15 cellular contexts compared by ENCODE assay signal in genomic region chr4:7806724-7807123, GRCh38.
DNase-seq lines count a peak whose midpoint lies in the region; ATAC-seq and TF ChIP-seq lines count a peak whose summit lies in the region.
"Had no signal": no experiment of that assay in that cellular context is flagged by ENCODE, and none has a peak within 500 bp of the region (broad histone marks: within the 10 kb centered on the region; RNA-seq: fewer than 3 reads in every experiment).

No MANE protein-coding gene starts in this region.

- H3K4me1 ChIP-seq in muscle layer of duodenum (ENCODE audit: control insufficient read depth in 1 of 2, insufficient read depth in 2 of 2, low read length in 2 of 2): peaks cover 0 to 54% of the 10 kb centered on the region in 2 donors

- peaks cover 12% of the 10 kb centered on the region for H3K36me3 Mint-ChIP-seq in glutamatergic neuron (ENCODE audit: unreplicated experiment)
- peaks cover 7% of the 10 kb centered on the region for H3K36me3 Mint-ChIP-seq in activated CD8-positive, alpha-beta T cell treated with anti-CD3 and anti-CD28 coated beads for 36 hours (ENCODE audit: low read depth)
- H3K36me3 Mint-ChIP-seq in stimulated activated effector memory CD8-positive, alpha-beta T cell treated with anti-CD3 and anti-CD28 coated beads, Interleukin-12 subunit alpha, Interleukin-12 subunit beta, amount 100 ng/mL, for 72 hours: peaks cover 34% of the 10 kb centered on the region

- POLR2A ChIA-PET in activated CD8-positive, alpha-beta T cell treated with anti-CD3 and anti-CD28 coated beads for 36 hours (lab: Charles Lee): interaction anchor here (1.2 to 1.3 kb wide), 2 partner anchors 44 to 53 kb away, joined by 3 read pairs; no protein-coding TSS in a partner anchor

- H3K27ac Mint-ChIP-seq in glutamatergic neuron (ENCODE audit: unreplicated experiment): peak overlapping the region; percentile 88
- no peak overlapping the region for H3K27ac Mint-ChIP-seq in activated CD8-positive, alpha-beta T cell treated with anti-CD3 and anti-CD28 coated beads for 36 hours
- H3K27ac Mint-ChIP-seq in stimulated activated effector memory CD8-positive, alpha-beta T cell treated with anti-CD3 and anti-CD28 coated beads, Interleukin-12 subunit alpha, Interleukin-12 subunit beta, amount 100 ng/mL, for 72 hours: no peak overlapping the region
- H3K27ac Mint-ChIP-seq: activated naive CD8-positive, alpha-beta T cell treated with anti-CD3 and anti-CD28 coated beads for 36 hours; CD8-positive, alpha-beta T cell; T-helper 1 cell treated with Interleukin-12 subunit alpha and Interleukin-12 subunit beta and Interleukin-4 antibody, amounts not matched to agents 30 μg/mL and 1 μg/mL, for 36 hours had no signal

- no peaks in the 10 kb centered on the region for H3K27me3 ChIP-seq in muscle layer of duodenum (ENCODE audit: low read depth, low read length)
- H3K27me3 ChIP-seq: MG63 had no signal

- H3K36me3 ChIP-seq in muscle layer of duodenum (ENCODE audit: control insufficient read depth in 1 of 2, insufficient read depth in 2 of 2, low read length in 2 of 2): peaks cover 0 to 3% of the 10 kb centered on the region in 2 donors

- peaks cover 51% of the 10 kb centered on the region for H3K27me3 Mint-ChIP-seq in glutamatergic neuron (ENCODE audit: unreplicated experiment)
- no peaks in the 10 kb centered on the region for H3K27me3 Mint-ChIP-seq in activated CD8-positive, alpha-beta T cell treated with anti-CD3 and anti-CD28 coated beads for 36 hours
- H3K27me3 Mint-ChIP-seq: activated naive CD8-positive, alpha-beta T cell treated with anti-CD3 and anti-CD28 coated beads for 36 hours had no signal

- no peak for ATAC-seq in activated CD8-positive, alpha-beta T cell treated with anti-CD3 and anti-CD28 coated beads for 36 hours
- ATAC-seq in HG03432 (IDR thresholded peaks at IDR 0.05; ENCODE audit: unreplicated experiment) (no peak), HG03025 (IDR thresholded peaks at IDR 0.05; ENCODE audit: low FRiP score, unreplicated experiment) (no peak)
- no peak for ATAC-seq in stimulated activated effector memory CD8-positive, alpha-beta T cell treated with anti-CD3 and anti-CD28 coated beads, Interleukin-12 subunit alpha, Interleukin-12 subunit beta, amount 100 ng/mL, for 72 hours
- ATAC-seq: CD8-positive, alpha-beta T cell had no signal

- intact Hi-C loops in activated CD8-positive, alpha-beta T cell treated with anti-CD3 and anti-CD28 coated beads for 36 hours (cut with micrococcal nuclease): no loop called here

- H3K27ac ChIP-seq in VCaP (peak overlapping the region; percentile 62; the same call in 1 of the 2 replicates), muscle layer of duodenum (ENCODE audit: low read length) (peak overlapping the region; percentile 68), temporal lobe (ENCODE audit: low read depth, low read length) (peak overlapping the region; percentile 40)

- H3K9me3 Mint-ChIP-seq in glutamatergic neuron (ENCODE audit: unreplicated experiment): peaks cover 59% of the 10 kb centered on the region
- H3K9me3 Mint-ChIP-seq in activated CD8-positive, alpha-beta T cell treated with anti-CD3 and anti-CD28 coated beads for 36 hours: no peaks in the 10 kb centered on the region
- no peaks in the 10 kb centered on the region for H3K9me3 Mint-ChIP-seq in stimulated activated effector memory CD8-positive, alpha-beta T cell treated with anti-CD3 and anti-CD28 coated beads, Interleukin-12 subunit alpha, Interleukin-12 subunit beta, amount 100 ng/mL, for 72 hours
- H3K9me3 Mint-ChIP-seq: activated naive CD8-positive, alpha-beta T cell treated with anti-CD3 and anti-CD28 coated beads for 36 hours; CD8-positive, alpha-beta T cell; T-helper 1 cell treated with Interleukin-12 subunit alpha and Interleukin-12 subunit beta and Interleukin-4 antibody, amounts not matched to agents 30 μg/mL and 1 μg/mL, for 36 hours had no signal

- H3K9me3 ChIP-seq in muscle layer of duodenum (ENCODE audit: control insufficient read depth in 1 of 2, low read length in 2 of 2): no peaks in the 10 kb centered on the region

- CTCF ChIA-PET in activated CD8-positive, alpha-beta T cell treated with anti-CD3 and anti-CD28 coated beads for 36 hours (lab: Charles Lee): interaction anchor here (0.7 to 8.9 kb wide), 4 partner anchors 37 to 180 kb away, joined by 3 to 133 read pairs (median 5); no protein-coding TSS in a partner anchor

- no peak for DNase-seq in glutamatergic neuron
- no peak for DNase-seq in activated CD8-positive, alpha-beta T cell treated with anti-CD3 and anti-CD28 coated beads for 36 hours
- DNase-seq in stimulated activated effector memory CD8-positive, alpha-beta T cell treated with anti-CD3 and anti-CD28 coated beads, Interleukin-12 subunit alpha, Interleukin-12 subunit beta, amount 100 ng/mL, for 72 hours (ENCODE audit: low spot score in 2 of 2): no peak
- DNase-seq: activated naive CD8-positive, alpha-beta T cell treated with anti-CD3 and anti-CD28 coated beads for 36 hours; CD8-positive, alpha-beta T cell; NCI-H69; stimulated activated CD8-positive, alpha-beta memory T cell treated with anti-CD3 and anti-CD28 coated beads, Interleukin-4, amount 100 ng/mL, for 48 hours had no signal

- TF ChIP-seq CTCF in VCaP (conservative IDR thresholded peaks at IDR 0.05) (no peak), glutamatergic neuron (IDR thresholded peaks at IDR 0.05; ENCODE audit: partially characterized antibody, unreplicated experiment) (no peak)
- TF ChIP-seq CTCF in activated CD8-positive, alpha-beta T cell treated with anti-CD3 and anti-CD28 coated beads for 36 hours (IDR thresholded peaks at IDR 0.05): no peak

- H3K4me1 Mint-ChIP-seq in glutamatergic neuron (ENCODE audit: low read depth, unreplicated experiment): peaks cover 79% of the 10 kb centered on the region
- peaks cover 11% of the 10 kb centered on the region for H3K4me1 Mint-ChIP-seq in activated CD8-positive, alpha-beta T cell treated with anti-CD3 and anti-CD28 coated beads for 36 hours (ENCODE audit: low read depth)
- H3K4me1 Mint-ChIP-seq in stimulated activated effector memory CD8-positive, alpha-beta T cell treated with anti-CD3 and anti-CD28 coated beads, Interleukin-12 subunit alpha, Interleukin-12 subunit beta, amount 100 ng/mL, for 72 hours: peaks cover 18% of the 10 kb centered on the region

- peak overlapping the region; percentile 69 for H3K4me3 Mint-ChIP-seq in glutamatergic neuron (ENCODE audit: unreplicated experiment)
- no peak overlapping the region for H3K4me3 Mint-ChIP-seq in activated CD8-positive, alpha-beta T cell treated with anti-CD3 and anti-CD28 coated beads for 36 hours
- H3K4me3 Mint-ChIP-seq in stimulated activated effector memory CD8-positive, alpha-beta T cell treated with anti-CD3 and anti-CD28 coated beads, Interleukin-12 subunit alpha, Interleukin-12 subunit beta, amount 100 ng/mL, for 72 hours: no peak overlapping the region
- H3K4me3 Mint-ChIP-seq: activated naive CD8-positive, alpha-beta T cell treated with anti-CD3 and anti-CD28 coated beads for 36 hours; CD8-positive, alpha-beta T cell; T-helper 1 cell treated with Interleukin-12 subunit alpha and Interleukin-12 subunit beta and Interleukin-4 antibody, amounts not matched to agents 30 μg/mL and 1 μg/mL, for 36 hours had no signal

- H3K4me3 ChIP-seq in muscle layer of duodenum (ENCODE audit: low read depth in 1 of 2, low read length in 2 of 2): no peak overlapping the region
- H3K4me3 ChIP-seq: MG63, skin epidermis had no signal
